In the genomic region with DNA sequence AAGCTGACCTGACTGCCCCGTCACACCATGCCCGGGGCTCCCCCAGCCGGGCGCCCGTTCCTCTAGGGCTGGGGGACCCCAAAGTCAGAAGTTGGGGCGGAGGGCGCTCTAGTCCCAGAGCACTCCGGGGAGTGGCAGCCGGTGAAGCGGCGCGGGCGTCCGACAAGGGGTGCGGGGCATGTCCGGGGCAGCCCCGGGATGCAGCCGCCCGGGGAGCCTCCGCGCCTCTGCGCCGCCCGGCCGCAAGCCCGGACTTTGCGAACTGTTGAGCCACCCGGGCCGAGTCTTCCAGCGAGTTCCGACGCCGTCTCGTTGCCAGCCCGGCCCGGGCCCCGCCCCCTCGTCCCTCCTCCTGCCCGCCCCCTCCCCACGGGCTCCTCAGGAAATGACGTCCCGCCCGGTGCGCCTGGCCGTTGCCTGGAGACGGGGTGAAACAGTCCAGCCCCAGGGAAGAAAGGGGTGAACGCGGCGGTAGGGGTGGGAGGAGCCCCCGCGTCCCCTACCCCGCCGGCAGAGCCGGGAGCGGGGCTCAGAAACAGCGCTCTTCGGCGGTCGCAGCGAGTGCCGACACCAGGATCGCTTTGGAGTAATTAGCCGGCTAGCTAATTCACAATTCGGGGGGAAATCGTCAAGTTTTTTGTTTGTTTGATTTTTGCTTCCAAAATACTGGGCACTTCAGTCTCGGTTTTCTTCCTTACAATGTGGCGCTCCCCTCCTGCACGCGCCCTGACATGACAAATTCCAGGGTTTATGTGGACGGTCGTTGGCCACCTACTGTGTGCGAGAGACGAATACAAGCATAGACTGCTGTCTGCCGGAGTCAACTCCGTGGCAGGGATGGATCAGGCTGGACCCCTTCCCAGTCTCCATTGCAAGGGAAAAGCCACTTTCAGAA, we compare ENCODE assay signal across 8 cellular contexts. TPM values are rescaled to one million over a fixed set of nuclear protein-coding genes. Genes with fewer than 3 reads are reported as not detected.
DNase-seq lines count a peak whose midpoint lies in the region; ATAC-seq and TF ChIP-seq lines count a peak whose summit lies in the region.

A gene (minus strand): TSS at position 287 of the 895 bp plus-strand sequence. CDS start 672 bp downstream, outside the sequence.

- H3K4me3 ChIP-seq in PC-9 (peak within 1 kb of the TSS; percentile 82), mucosa of rectum (ENCODE audit: low read length in 2 of 2) (peak within 1 kb of the TSS; percentile 70 to 80)

- H3K9me2 ChIP-seq in PC-9 (ENCODE audit: insufficient read depth) = no peaks in the 10 kb centered on the region

- CTCF ChIA-PET in PC-9 (lab: Charles Lee) = interaction anchor here (1.0 kb wide), 2 partner anchors 82 to 148 kb away, joined by 3 read pairs; a partner anchor contains a TSS

- ATAC-seq in GM21381 (IDR thresholded peaks at IDR 0.05; ENCODE audit: unreplicated experiment) (peak; percentile 81), esophagus mucosa (peak; percentile 93)
- peak; percentile 83 to 86 for ATAC-seq in activated T-cell treated with anti-CD3 and anti-CD28 coated beads, Interleukin-2, amount 50 U/mL, for 4 hours

- TSS peak; percentile 93 for BruUV-seq in PC-9 (replicated peaks; lab: Mats Ljungman, UMichigan)

- peaks cover 9% of the 10 kb centered on the region; the same call in 1 of the 2 replicates for H3K27me3 ChIP-seq in PC-9 (ENCODE audit: insufficient read depth, low read depth)
- no peaks in the 10 kb centered on the region for H3K27me3 ChIP-seq in mucosa of rectum (ENCODE audit: control insufficient read depth in 2 of 2, insufficient read depth in 2 of 2, low read length in 2 of 2)

- H3F3A ChIP-seq in PC-9 (ENCODE audit: insufficient read depth, low read depth) = peaks cover 10% of the 10 kb centered on the region; the same call in 1 of the 2 replicates

- peaks cover 3 to 4% of the 10 kb centered on the region in 2 donors for H3K36me3 Mint-ChIP-seq in CD14-positive monocyte
- H3K36me3 Mint-ChIP-seq in activated T-cell treated with anti-CD3 and anti-CD28 coated beads, Interleukin-2, amount 50 U/mL, for 4 hours (ENCODE audit: insufficient read depth) = no peaks in the 10 kb centered on the region

- H3K27ac Mint-ChIP-seq in CD14-positive monocyte = peak within 1 kb of the TSS in 6 of 7 donors; percentile 72 to 88 (median 83)

- H3K9me3 ChIP-seq in PC-9 (ENCODE audit: insufficient read depth, low read depth) = no peaks in the 10 kb centered on the region
- no peaks in the 10 kb centered on the region for H3K9me3 ChIP-seq in mucosa of rectum (ENCODE audit: control insufficient read depth in 2 of 2, low read length in 2 of 2)

- H4K20me1 ChIP-seq in PC-9 (ENCODE audit: insufficient read depth) = no peaks in the 10 kb centered on the region

- TF ChIP-seq CTCF in CD14-positive monocyte (IDR thresholded peaks at IDR 0.05) (no peak), PC-9 (conservative IDR thresholded peaks at IDR 0.05) (no peak)

- POLR2A ChIA-PET in PC-9 (lab: Charles Lee; ENCODE audit: unreplicated experiment) = interaction anchor here (0.6 to 0.7 kb wide), 2 partner anchors 18 to 24 kb away, joined by 3 to 4 read pairs; no protein-coding TSS in a partner anchor

- H3K9ac ChIP-seq in mucosa of rectum (ENCODE audit: low read depth in 1 of 2, low read length in 2 of 2) = peak within 1 kb of the TSS; percentile 68 to 82

- no peaks in the 10 kb centered on the region for H3K36me3 ChIP-seq in PC-9 (ENCODE audit: low read depth)
- no peaks in the 10 kb centered on the region for H3K36me3 ChIP-seq in mucosa of rectum (ENCODE audit: control insufficient read depth in 2 of 2, insufficient read depth in 2 of 2, low read length in 2 of 2)

- H3K4me1 Mint-ChIP-seq in CD14-positive monocyte = peaks cover 10% of the 10 kb centered on the region
- peaks cover 32% of the 10 kb centered on the region for H3K4me1 Mint-ChIP-seq in activated T-cell treated with anti-CD3 and anti-CD28 coated beads, Interleukin-2, amount 50 U/mL, for 4 hours (ENCODE audit: low read depth)

- H3K27me3 Mint-ChIP-seq in CD14-positive monocyte (ENCODE audit: low read depth in 3 of 3) = peaks cover 58 to 74% (median 67%) of the 10 kb centered on the region in 3 donors
- peaks cover 17% of the 10 kb centered on the region for H3K27me3 Mint-ChIP-seq in activated T-cell treated with anti-CD3 and anti-CD28 coated beads, Interleukin-2, amount 50 U/mL, for 4 hours (ENCODE audit: low read depth)

- peak within 1 kb of the TSS; percentile 94 for H2AFZ ChIP-seq in PC-9

- intact Hi-C loops in CD14-positive monocyte (cut with micrococcal nuclease) = loop anchor here in 1 of 2 donors (5.0 kb wide), 1 partner anchor 82 kb away; a partner anchor contains a TSS
- intact Hi-C loops in PC-9 (cut with micrococcal nuclease; ENCODE audit: unreplicated experiment) = loop anchor here (1.0 kb wide), 1 partner anchor 82 kb away; a partner anchor contains a TSS

- H3K4me1 ChIP-seq in PC-9 (replicated peaks; ENCODE audit: insufficient read depth) (peaks cover 35% of the 10 kb centered on the region), mucosa of rectum (ENCODE audit: control insufficient read depth in 2 of 2, insufficient read depth in 2 of 2, low read length in 2 of 2) (peaks cover 9 to 11% of the 10 kb centered on the region in 2 donors)

- peak within 1 kb of the TSS; percentile 80 to 91 for H3K4me3 Mint-ChIP-seq in CD14-positive monocyte
- peak within 1 kb of the TSS; percentile 82 for H3K4me3 Mint-ChIP-seq in activated T-cell treated with anti-CD3 and anti-CD28 coated beads, Interleukin-2, amount 50 U/mL, for 4 hours

- no peak within 1 kb of the TSS for H3K27ac ChIP-seq in PC-9
- H3K27ac ChIP-seq in mucosa of rectum (ENCODE audit: low read depth in 2 of 2, low read length in 2 of 2) = peak within 1 kb of the TSS; percentile 64 to 65

- DNase-seq in CD14-positive monocyte (ENCODE audit: low spot score) (peak; percentile 95), HuH-7.5 (ENCODE audit: low spot score) (peak; percentile 95), PC-9 (peak; percentile 79 to 96)
- peak; percentile 88 for DNase-seq in activated T-cell treated with anti-CD3 and anti-CD28 coated beads, Interleukin-2, amount 50 U/mL, for 4 hours
- peak; percentile 84 to 88 for DNase-seq in stimulated activated CD8-positive, alpha-beta memory T cell treated with anti-CD3 and anti-CD28 coated beads, Interleukin-2, amount 100 ng/mL, for 48 hours (ENCODE audit: low read depth in 2 of 2)

- H3K9me3 Mint-ChIP-seq in CD14-positive monocyte = peaks cover 0 to 17% (median 5%) of the 10 kb centered on the region in 7 donors
- H3K9me3 Mint-ChIP-seq in activated T-cell treated with anti-CD3 and anti-CD28 coated beads, Interleukin-2, amount 50 U/mL, for 4 hours = no peaks in the 10 kb centered on the region

- peak within 1 kb of the TSS; percentile 90 for H3K4me2 ChIP-seq in PC-9

- no peaks in the 10 kb centered on the region for H3K79me2 ChIP-seq in PC-9 (ENCODE audit: low read depth)

RNA-seq across cellular contexts. Expression of the gene that starts here (rescaled TPM):
- under 1 TPM; 0.13 to 0.30 TPM for polyA plus RNA-seq in CD14-positive monocyte
- total RNA-seq in PC-9 (2021) (19.8 and 21.9 TPM in 2 replicates), esophagus mucosa (3.4 TPM)
- total RNA-seq in activated T-cell treated with anti-CD3 and anti-CD28 coated beads, Interleukin-2, amount 50 U/mL, for 4 hours = 1 to 10 TPM; 2.0 to 5.8 (median 2.2) TPM

Comparison
In these comparisons a context has a peak if more than half of its experiments do, and no peak if none do; other contexts are left out.
1. Peak in DNase-seq in CD14-positive monocyte; RNA of the gene not detected or under 1 TPM.